ENCODE assay signal across 14 cellular contexts in the genomic region with DNA sequence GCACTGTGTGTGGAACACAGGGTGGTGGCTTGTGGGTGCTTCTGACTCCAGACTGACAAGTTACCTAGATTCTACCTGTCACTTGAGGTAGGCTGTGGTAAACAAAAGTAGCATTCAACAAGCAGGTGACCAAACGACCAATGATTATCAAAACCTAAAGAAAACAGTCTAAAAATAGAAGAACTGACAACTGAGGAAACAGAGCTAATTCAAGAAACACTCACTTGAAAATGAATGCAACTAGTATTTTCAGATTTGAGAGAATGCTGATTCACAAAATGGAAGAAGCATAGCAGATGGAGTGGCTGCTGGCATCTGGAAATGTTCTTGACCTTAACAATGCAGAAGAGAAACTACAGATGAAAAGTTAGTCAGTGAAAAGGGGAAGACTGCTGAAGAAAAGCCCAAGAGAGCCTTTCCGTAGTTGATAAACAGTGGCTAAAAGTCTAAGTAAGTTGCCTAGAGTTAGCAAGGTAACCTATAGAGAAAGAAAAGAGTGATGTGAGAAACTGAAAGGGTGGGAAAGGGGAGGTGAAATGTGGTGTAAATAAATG.
DNase-seq lines count a peak whose midpoint lies in the region; ATAC-seq and TF ChIP-seq lines count a peak whose summit lies in the region.
"Had no signal": no experiment of that assay in that cellular context is flagged by ENCODE, and none has a peak within 500 bp of the region (broad histone marks: within the 10 kb centered on the region; RNA-seq: fewer than 3 reads in every experiment).

No MANE protein-coding gene starts in this region.

- POLR2A ChIA-PET in GM10248 (lab: Yijun Ruan, JAX): no interaction called here

- ATAC-seq in GM19438 (IDR thresholded peaks at IDR 0.05; ENCODE audit: low read depth, unreplicated experiment) (peak; percentile 64), HG02885 (IDR thresholded peaks at IDR 0.05; ENCODE audit: poor library complexity, unreplicated experiment) (peak; percentile 81), HG03575 (IDR thresholded peaks at IDR 0.05; ENCODE audit: extremely low read depth, insufficient number of reproducible peaks, low FRiP score, unreplicated experiment) (peak; percentile 56)
- no peak for ATAC-seq in stimulated activated naive CD8-positive, alpha-beta T cell treated with anti-CD3 and anti-CD28 coated beads, Interleukin-15, amount 100 ng/mL, for 72 hours
- ATAC-seq: naive thymus-derived CD8-positive, alpha-beta T cell; right lobe of liver had no signal

- H3K27me3 Mint-ChIP-seq in stimulated activated naive CD8-positive, alpha-beta T cell treated with anti-CD3 and anti-CD28 coated beads, Interleukin-15, amount 100 ng/mL, for 72 hours: no peaks in the 10 kb centered on the region
- H3K27me3 Mint-ChIP-seq: activated CD4-positive, alpha-beta T cell treated with anti-CD3 and anti-CD28 coated beads, Interleukin-2, amount 10 ng/mL, durations not matched to agents 24 days and 14 days; naive thymus-derived CD8-positive, alpha-beta T cell had no signal

- H3K27ac Mint-ChIP-seq in stimulated activated naive CD8-positive, alpha-beta T cell treated with anti-CD3 and anti-CD28 coated beads, Interleukin-15, amount 100 ng/mL, for 72 hours: no peak overlapping the region
- H3K27ac Mint-ChIP-seq: activated CD4-positive, alpha-beta T cell treated with anti-CD3 and anti-CD28 coated beads, Interleukin-2, amount 10 ng/mL, durations not matched to agents 24 days and 14 days; activated naive CD4-positive, alpha-beta T cell treated with anti-CD3 and anti-CD28 coated beads, Interleukin-2, amount 10 ng/mL, durations not matched to agents 7 days and 5 days had no signal

- TF ChIP-seq CTCF in GM10248 (IDR thresholded peaks at IDR 0.05; ENCODE audit: control extremely low read depth, extremely low read depth, low read depth, missing control alignments): no peak

- H3K4me1 Mint-ChIP-seq in stimulated activated naive CD8-positive, alpha-beta T cell treated with anti-CD3 and anti-CD28 coated beads, Interleukin-15, amount 100 ng/mL, for 72 hours: peaks cover 43% of the 10 kb centered on the region

- peaks cover 10 to 44% of the 10 kb centered on the region in 2 donors for H3K9me3 Mint-ChIP-seq in stimulated activated naive CD8-positive, alpha-beta T cell treated with anti-CD3 and anti-CD28 coated beads, Interleukin-15, amount 100 ng/mL, for 72 hours

- no peak overlapping the region for H3K4me3 Mint-ChIP-seq in stimulated activated naive CD8-positive, alpha-beta T cell treated with anti-CD3 and anti-CD28 coated beads, Interleukin-15, amount 100 ng/mL, for 72 hours
- H3K4me3 Mint-ChIP-seq: activated CD4-positive, alpha-beta T cell treated with anti-CD3 and anti-CD28 coated beads, Interleukin-2, amount 10 ng/mL, durations not matched to agents 24 days and 14 days; activated naive CD4-positive, alpha-beta T cell treated with anti-CD3 and anti-CD28 coated beads, Interleukin-2, amount 10 ng/mL, durations not matched to agents 7 days and 5 days had no signal

- DNase-seq in GM10248 (ENCODE audit: extremely low spot score): peak; percentile 33
- DNase-seq in SKM-1 (lab: John Stamatoyannopoulos, UW; ENCODE audit: unreplicated experiment): no peak
- DNase-seq in activated naive CD4-positive, alpha-beta T cell (lab: John Stamatoyannopoulos, UW): no peak
- DNase-seq in stimulated activated naive CD8-positive, alpha-beta T cell treated with anti-CD3 and anti-CD28 coated beads, Interleukin-15, amount 100 ng/mL, for 72 hours: no peak
- DNase-seq in activated T-cell treated with anti-CD3 and anti-CD28 coated beads, Interleukin-2, amount 50 U/mL, for 1 hour: no peak
- DNase-seq: activated CD4-positive, alpha-beta T cell treated with anti-CD3 and anti-CD28 coated beads, Interleukin-2, amount 10 ng/mL, durations not matched to agents 24 days and 14 days; activated naive CD4-positive, alpha-beta T cell treated with anti-CD3 and anti-CD28 coated beads, Interleukin-2, amount 10 ng/mL, durations not matched to agents 7 days and 5 days; naive thymus-derived CD8-positive, alpha-beta T cell; NCI-H526; right lobe of liver; SW 1271 had no signal

- CTCF ChIA-PET in GM10248 (lab: Yijun Ruan, JAX): interaction anchor here (0.7 kb wide), 1 partner anchor 38 kb away, joined by 3 read pairs; no protein-coding TSS in a partner anchor
